Comparison of ENCODE assay signal across 8 cellular contexts in genomic region chr3:128322030-128323022, GRCh38.
DNase-seq lines count a peak whose midpoint lies in the region; ATAC-seq, FAIRE-seq and TF ChIP-seq lines count a peak whose summit lies in the region.

No MANE protein-coding gene starts in this region.

- ATAC-seq in HG03439 (IDR thresholded peaks at IDR 0.05; ENCODE audit: unreplicated experiment) = no peak

- DNase-seq in GM06990 (ENCODE audit: extremely low read depth, insufficient read length) = no peak
- DNase-seq in NCI-H2196 (lab: John Stamatoyannopoulos, UW; ENCODE audit: unreplicated experiment) = peak; percentile 62
- DNase-seq in activated T-cell treated with anti-CD3 and anti-CD28 coated beads, Interleukin-2, amount 50 U/mL, for 1 hour = peak; percentile 74
- DNase-seq in fibroblast of pulmonary artery (ENCODE audit: low read depth) = peak; percentile 67
- DNase-seq in pons (ENCODE audit: low spot score) = peak; percentile 20
- no peak for DNase-seq in GM19239 (ENCODE audit: insufficient read length, low spot score)
- no peak for DNase-seq in NCI-H510A treated with DMSO at 0.1 percent for 48 hours (lab: John Stamatoyannopoulos, UW)

- no peak overlapping the region for H3K4me3 ChIP-seq in GM06990 (replicated peaks; ENCODE audit: low read depth, low read length)
- no peak overlapping the region for H3K4me3 ChIP-seq in fibroblast of pulmonary artery (replicated peaks; ENCODE audit: low read depth, low read length)

- H3K36me3 ChIP-seq in GM06990 (ENCODE audit: control insufficient read depth, insufficient read depth, low read length) = peaks cover 2% of the 10 kb centered on the region

- TF ChIP-seq CTCF in GM06990 (IDR thresholded peaks at IDR 0.05; ENCODE audit: insufficient read depth, low read length, poor library complexity, severe bottlenecking) (peak; percentile 47), fibroblast of pulmonary artery (IDR thresholded peaks at IDR 0.05; ENCODE audit: low read length, missing control alignments) (peak; percentile 68)

- H3K27me3 ChIP-seq in GM06990 (replicated peaks; ENCODE audit: control insufficient read depth, insufficient read depth, low read length) = no peaks in the 10 kb centered on the region

- no peak for FAIRE-seq in GM19239 (lab: Jason Lieb, UNC)

Comparison
In these comparisons a context has a peak if more than half of its experiments do, and no peak if none do; other contexts are left out.
1. DNase-seq: peak in NCI-H2196 (single experiment), activated T-cell treated with anti-CD3 and anti-CD28 coated beads, Interleukin-2, amount 50 U/mL, for 1 hour (single experiment), fibroblast of pulmonary artery (single experiment) and pons (single experiment); none in GM06990 (single experiment), GM19239 (single experiment) and NCI-H510A treated with DMSO at 0.1 percent for 48 hours (single experiment).